ENCODE assay signal across 16 cellular contexts in the genomic region with DNA sequence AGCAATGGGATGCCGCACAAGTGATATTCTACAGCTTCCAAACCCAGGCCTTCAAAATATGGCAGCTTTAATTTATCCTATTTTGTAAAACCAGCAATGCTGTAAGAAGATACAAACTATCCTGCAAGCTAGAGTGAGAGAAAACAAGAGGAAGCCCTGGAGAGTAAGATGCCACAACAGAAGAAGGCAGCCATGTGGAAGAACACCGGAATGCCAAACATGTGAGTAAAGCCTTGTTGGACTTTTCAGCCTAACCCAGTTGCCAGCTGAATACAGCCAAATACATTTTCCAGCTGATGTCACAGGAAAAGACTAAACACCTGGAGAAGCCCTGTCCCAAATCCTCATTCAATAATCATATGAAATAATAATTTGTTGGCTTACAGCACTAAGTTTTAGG.
"Had no signal": no experiment of that assay in that cellular context is flagged by ENCODE, and none has a peak within 500 bp of the region (broad histone marks: within the 10 kb centered on the region; RNA-seq: fewer than 3 reads in every experiment).

No MANE protein-coding gene starts in this region.

- H3K36me3 ChIP-seq: gastrocnemius medialis, ovary had no signal

- H3K4me3 ChIP-seq: dorsolateral prefrontal cortex, gastrocnemius medialis, ovary had no signal

- FAIRE-seq: bronchial epithelial cell, urothelium cell line had no signal

- H3K4me1 ChIP-seq: gastrocnemius medialis had no signal

- H3K27ac Mint-ChIP-seq: activated CD8-positive, alpha-beta memory T cell treated with anti-CD3 and anti-CD28 coated beads, Interleukin-2, amount 10 ng/mL, durations not matched to agents 7 days and 5 days; activated naive CD8-positive, alpha-beta T cell; activated T-cell treated with anti-CD3 and anti-CD28 coated beads, Interleukin-2, amount 50 U/mL, for 24 hours; memory B cell; nephron had no signal

- ATAC-seq: activated CD8-positive, alpha-beta memory T cell treated with anti-CD3 and anti-CD28 coated beads, Interleukin-2, amount 10 ng/mL, durations not matched to agents 7 days and 5 days; gastrocnemius medialis; left colon had no signal

- H3K4me3 Mint-ChIP-seq: activated CD8-positive, alpha-beta memory T cell treated with anti-CD3 and anti-CD28 coated beads, Interleukin-2, amount 10 ng/mL, durations not matched to agents 7 days and 5 days; activated naive CD8-positive, alpha-beta T cell; activated T-cell treated with anti-CD3 and anti-CD28 coated beads, Interleukin-2, amount 50 U/mL, for 24 hours; memory B cell; nephron had no signal

- H3K36me3 Mint-ChIP-seq: activated CD8-positive, alpha-beta memory T cell treated with anti-CD3 and anti-CD28 coated beads, Interleukin-2, amount 10 ng/mL, durations not matched to agents 7 days and 5 days; activated naive CD8-positive, alpha-beta T cell; memory B cell had no signal

- H3K27ac ChIP-seq: dorsolateral prefrontal cortex, gastrocnemius medialis, ovary had no signal

- H3K27me3 Mint-ChIP-seq: activated CD8-positive, alpha-beta memory T cell treated with anti-CD3 and anti-CD28 coated beads, Interleukin-2, amount 10 ng/mL, durations not matched to agents 7 days and 5 days; activated naive CD8-positive, alpha-beta T cell; activated T-cell treated with anti-CD3 and anti-CD28 coated beads, Interleukin-2, amount 50 U/mL, for 24 hours; memory B cell had no signal

- DNase-seq: activated CD4-positive, alpha-beta T cell treated with anti-CD3 and anti-CD28 coated beads for 1 hour; activated CD4-positive, alpha-beta T cell treated with anti-CD3 and anti-CD28 coated beads, Interleukin-2, amount 50 U/mL, for 48 hours; activated CD8-positive, alpha-beta memory T cell treated with anti-CD3 and anti-CD28 coated beads, Interleukin-2, amount 10 ng/mL, durations not matched to agents 7 days and 5 days; activated effector memory CD4-positive, alpha-beta T cell treated with anti-CD3 and anti-CD28 coated beads, Interleukin-2, amount 50 U/mL, for 16 hours; activated T-cell treated with anti-CD3 and anti-CD28 coated beads, Interleukin-2, amount 50 U/mL, for 24 hours; amygdala; dorsolateral prefrontal cortex; gastrocnemius medialis; left colon; ovary; stimulated activated CD4-positive, alpha-beta T cell treated with anti-CD3 and anti-CD28 coated beads, Interleukin-15, amount 100 ng/mL, for 24 hours had no signal

- H3K27me3 ChIP-seq: dorsolateral prefrontal cortex, gastrocnemius medialis, ovary had no signal

- H3K9me3 ChIP-seq: gastrocnemius medialis, ovary had no signal

- H3K9me3 Mint-ChIP-seq: nephron had no signal

- H3K4me1 Mint-ChIP-seq: activated CD8-positive, alpha-beta memory T cell treated with anti-CD3 and anti-CD28 coated beads, Interleukin-2, amount 10 ng/mL, durations not matched to agents 7 days and 5 days; memory B cell; nephron had no signal
